1 cellular context compared by ENCODE assay signal in the genomic region with DNA sequence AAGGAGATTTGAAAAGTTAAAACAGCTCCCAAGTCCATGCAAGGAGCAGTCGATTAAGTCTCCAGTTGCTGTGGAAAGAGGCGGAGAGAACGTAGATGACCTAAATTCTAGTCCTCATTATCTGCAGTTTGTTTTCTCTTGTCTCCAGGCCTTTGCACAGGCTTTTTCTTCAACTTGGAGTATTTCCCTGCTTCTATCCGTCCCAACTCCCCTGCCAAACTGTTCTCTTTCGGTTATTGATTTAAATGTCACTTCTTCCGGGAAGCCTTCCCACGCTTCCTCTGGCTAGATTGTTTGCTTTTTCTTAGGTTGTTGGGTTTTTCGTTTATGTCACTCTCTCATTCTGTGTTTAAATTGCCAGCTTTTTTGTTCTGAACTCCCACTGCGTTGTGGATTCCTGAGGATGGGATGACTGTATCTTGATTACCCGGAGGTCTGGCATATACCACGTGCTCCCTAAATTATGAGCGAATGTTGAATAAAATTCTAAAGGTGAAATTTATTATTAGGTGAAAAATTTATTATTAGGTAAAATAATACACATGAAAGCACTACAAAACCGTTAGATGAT.
A peak's percentile ranks its signal among the peaks of the same experiment; 100 is the strongest.
TF ChIP-seq lines count a peak whose summit lies in the region.

No MANE protein-coding gene starts in this region.

TF ChIP-seq in GM12878, 131 proteins besides CTCF, POLR2A, EP300 and RAD21 (continued from another document):
- TF ChIP-seq, protein P1, sequence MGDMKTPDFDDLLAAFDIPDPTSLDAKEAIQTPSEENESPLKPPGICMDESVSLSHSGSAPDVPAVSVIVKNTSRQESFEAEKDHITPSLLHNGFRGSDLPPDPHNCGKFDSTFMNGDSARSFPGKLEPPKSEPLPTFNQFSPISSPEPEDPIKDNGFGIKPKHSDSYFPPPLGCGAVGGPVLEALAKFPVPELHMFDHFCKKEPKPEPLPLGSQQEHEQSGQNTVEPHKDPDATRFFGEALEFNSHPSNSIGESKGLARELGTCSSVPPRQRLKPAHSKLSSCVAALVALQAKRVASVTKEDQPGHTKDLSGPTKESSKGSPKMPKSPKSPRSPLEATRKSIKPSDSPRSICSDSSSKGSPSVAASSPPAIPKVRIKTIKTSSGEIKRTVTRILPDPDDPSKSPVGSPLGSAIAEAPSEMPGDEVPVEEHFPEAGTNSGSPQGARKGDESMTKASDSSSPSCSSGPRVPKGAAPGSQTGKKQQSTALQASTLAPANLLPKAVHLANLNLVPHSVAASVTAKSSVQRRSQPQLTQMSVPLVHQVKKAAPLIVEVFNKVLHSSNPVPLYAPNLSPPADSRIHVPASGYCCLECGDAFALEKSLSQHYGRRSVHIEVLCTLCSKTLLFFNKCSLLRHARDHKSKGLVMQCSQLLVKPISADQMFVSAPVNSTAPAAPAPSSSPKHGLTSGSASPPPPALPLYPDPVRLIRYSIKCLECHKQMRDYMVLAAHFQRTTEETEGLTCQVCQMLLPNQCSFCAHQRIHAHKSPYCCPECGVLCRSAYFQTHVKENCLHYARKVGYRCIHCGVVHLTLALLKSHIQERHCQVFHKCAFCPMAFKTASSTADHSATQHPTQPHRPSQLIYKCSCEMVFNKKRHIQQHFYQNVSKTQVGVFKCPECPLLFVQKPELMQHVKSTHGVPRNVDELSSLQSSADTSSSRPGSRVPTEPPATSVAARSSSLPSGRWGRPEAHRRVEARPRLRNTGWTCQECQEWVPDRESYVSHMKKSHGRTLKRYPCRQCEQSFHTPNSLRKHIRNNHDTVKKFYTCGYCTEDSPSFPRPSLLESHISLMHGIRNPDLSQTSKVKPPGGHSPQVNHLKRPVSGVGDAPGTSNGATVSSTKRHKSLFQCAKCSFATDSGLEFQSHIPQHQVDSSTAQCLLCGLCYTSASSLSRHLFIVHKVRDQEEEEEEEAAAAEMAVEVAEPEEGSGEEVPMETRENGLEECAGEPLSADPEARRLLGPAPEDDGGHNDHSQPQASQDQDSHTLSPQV (IDR thresholded peaks at IDR 0.05): no peak
- TF ChIP-seq ASH2L (IDR thresholded peaks at IDR 0.05; ENCODE audit: borderline replicate concordance, low read depth) (peak; percentile 19; the same call in 1 of the 2 replicates), CUX1 (IDR thresholded peaks at IDR 0.05; ENCODE audit: insufficient replicate concordance, low read depth, low read length) (no peak), RCOR1 (conservative IDR thresholded peaks at IDR 0.05; ENCODE audit: low read depth, low read length) (no peak)
